Comparison of ENCODE assay signal across 8 cellular contexts in the genomic region with DNA sequence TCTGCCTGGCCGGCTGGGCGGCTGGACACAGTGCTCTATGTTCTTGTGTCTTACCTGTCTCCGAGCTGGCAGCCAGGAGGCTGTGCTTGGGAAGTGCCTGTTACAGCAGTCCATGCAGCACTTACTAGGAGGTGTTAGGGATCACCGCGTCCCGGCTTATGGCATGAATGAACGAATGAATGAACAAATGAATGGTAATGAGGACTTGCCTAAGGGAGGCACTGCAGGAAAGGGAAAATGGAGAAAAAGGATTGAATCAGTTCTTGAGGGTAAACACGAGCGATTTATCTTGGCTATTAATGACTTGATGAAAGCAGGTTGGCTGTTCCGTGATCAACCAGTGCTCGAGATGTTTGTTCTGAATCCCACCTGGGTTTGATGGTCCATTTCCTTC. TPM values are rescaled to one million over a fixed set of nuclear protein-coding genes. Genes with fewer than 3 reads are reported as not detected.
A peak's percentile ranks its signal among the peaks of the same experiment; 100 is the strongest.
DNase-seq lines count a peak whose midpoint lies in the region; ATAC-seq and TF ChIP-seq lines count a peak whose summit lies in the region.

No MANE protein-coding gene starts in this region.

- TF ChIP-seq CTCF in ascending aorta (IDR thresholded peaks at IDR 0.05) = no peak

- peaks cover 0 to 17% of the 10 kb centered on the region in 2 donors for H3K4me1 ChIP-seq in ascending aorta

- no peaks in the 10 kb centered on the region for H3K9me3 Mint-ChIP-seq in stimulated activated naive CD8-positive, alpha-beta T cell treated with anti-CD3 and anti-CD28 coated beads, Interleukin-15, amount 100 ng/mL, for 72 hours
- peaks cover 0 to 4% (median 1%) of the 10 kb centered on the region in 7 donors for H3K9me3 Mint-ChIP-seq in naive B cell

- no peaks in the 10 kb centered on the region for H3K36me3 ChIP-seq in ascending aorta

- H3K4me3 ChIP-seq in ascending aorta = no peak overlapping the region

- H3K27me3 ChIP-seq in ascending aorta = no peaks in the 10 kb centered on the region

- no peak for DNase-seq in stimulated activated naive CD8-positive, alpha-beta T cell treated with anti-CD3 and anti-CD28 coated beads, Interleukin-15, amount 100 ng/mL, for 72 hours
- no peak for DNase-seq in stimulated activated naive CD8-positive, alpha-beta T cell treated with anti-CD3 and anti-CD28 coated beads, Interleukin-15, Interleukin-2, amounts not matched to agents 100 U/mL and 50 U/mL, for 24 hours
- DNase-seq in ascending aorta (ENCODE audit: low spot score in 2 of 2) (no peak), naive B cell (no peak), NCI-H345 treated with DMSO at 0.1 percent for 48 hours (lab: John Stamatoyannopoulos, UW; ENCODE audit: unreplicated experiment) (no peak), GDM1 (lab: John Stamatoyannopoulos, UW) (no peak)

- peaks cover 82% of the 10 kb centered on the region for H3K4me1 Mint-ChIP-seq in stimulated activated naive CD8-positive, alpha-beta T cell treated with anti-CD3 and anti-CD28 coated beads, Interleukin-15, amount 100 ng/mL, for 72 hours
- peaks cover 65 to 82% (median 75%) of the 10 kb centered on the region in 3 donors for H3K4me1 Mint-ChIP-seq in naive B cell

- intact Hi-C loops in ascending aorta (cut with DNase I) = no loop called here

- peak overlapping the region in 1 of 2 donors; percentile 67 for H3K27ac Mint-ChIP-seq in stimulated activated naive CD8-positive, alpha-beta T cell treated with anti-CD3 and anti-CD28 coated beads, Interleukin-15, amount 100 ng/mL, for 72 hours
- peak overlapping the region in 1 of 6 donors; percentile 3 for H3K27ac Mint-ChIP-seq in naive B cell

- H3K36me3 Mint-ChIP-seq in naive B cell = peaks cover 6 to 12% of the 10 kb centered on the region in 2 donors

- H3K4me3 Mint-ChIP-seq in stimulated activated naive CD8-positive, alpha-beta T cell treated with anti-CD3 and anti-CD28 coated beads, Interleukin-15, amount 100 ng/mL, for 72 hours = peak overlapping the region; percentile 40 to 54
- peak overlapping the region in 7 of 8 donors; percentile 16 to 79 (median 62) for H3K4me3 Mint-ChIP-seq in naive B cell

- peak overlapping the region; percentile 6 to 72 for H3K27ac ChIP-seq in ascending aorta

- no peaks in the 10 kb centered on the region for H3K9me3 ChIP-seq in ascending aorta

- H3K27me3 Mint-ChIP-seq in stimulated activated naive CD8-positive, alpha-beta T cell treated with anti-CD3 and anti-CD28 coated beads, Interleukin-15, amount 100 ng/mL, for 72 hours = no peaks in the 10 kb centered on the region
- no peaks in the 10 kb centered on the region for H3K27me3 Mint-ChIP-seq in naive B cell

- ATAC-seq in stimulated activated naive CD8-positive, alpha-beta T cell treated with anti-CD3 and anti-CD28 coated beads, Interleukin-15, amount 100 ng/mL, for 72 hours = no peak
- ATAC-seq in stimulated activated naive CD8-positive, alpha-beta T cell treated with anti-CD3 and anti-CD28 coated beads, Interleukin-15, Interleukin-2, amounts not matched to agents 100 U/mL and 50 U/mL, for 24 hours = no peak
- ATAC-seq in naive B cell (ENCODE audit: low read depth in 2 of 2) (no peak), GM21576 (IDR thresholded peaks at IDR 0.05; ENCODE audit: unreplicated experiment) (no peak), HG02970 (IDR thresholded peaks at IDR 0.05; ENCODE audit: low FRiP score, unreplicated experiment) (no peak)

RNA-seq across cellular contexts. Expression of a gene that starts 31.1 kb away (rescaled TPM):
- total RNA-seq in ascending aorta = 26.4 TPM
- polyA plus RNA-seq in naive B cell (ENCODE audit: low read depth in 6 of 6) = 10 to 100 TPM; 27.3 to 42.4 (median 33.8) TPM
